ENCODE assay signal across 1 cellular context in the genomic region with DNA sequence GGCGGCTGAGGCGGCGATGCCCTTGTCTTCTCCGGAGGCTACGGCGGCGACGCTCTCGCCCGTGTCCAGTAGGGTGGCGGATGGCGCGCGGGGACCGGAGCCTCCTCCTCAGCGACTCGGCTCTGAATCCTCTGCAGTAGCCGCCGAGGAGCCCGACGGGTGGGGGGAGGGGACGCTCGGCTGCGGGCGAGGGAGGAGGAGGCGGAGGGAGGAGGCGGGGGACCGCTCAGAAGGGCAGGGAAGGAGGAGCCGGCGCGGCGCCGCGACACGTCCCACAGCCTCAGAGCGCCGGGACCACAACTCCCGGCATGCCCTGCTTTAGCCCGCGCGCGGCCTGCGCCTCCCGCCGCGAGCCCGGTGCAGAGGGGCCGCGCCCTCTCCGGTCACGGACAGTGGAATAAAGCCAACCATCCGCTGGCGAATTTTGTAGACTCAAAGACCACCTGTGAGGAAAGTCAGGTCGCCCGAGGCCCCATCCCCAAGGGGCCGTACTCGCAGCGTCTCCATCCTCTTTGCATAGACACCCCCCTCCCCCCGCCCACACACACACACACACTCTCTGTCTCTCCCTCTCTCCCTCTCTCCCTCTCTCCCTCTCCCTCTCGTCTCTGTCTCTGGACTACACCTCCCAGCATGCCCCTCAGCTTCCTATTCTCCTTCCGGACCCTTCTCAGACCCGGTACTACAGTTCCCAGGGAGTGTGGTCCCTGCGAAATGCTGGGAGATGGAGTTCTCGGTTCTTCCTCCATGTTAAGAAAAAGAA.
TF ChIP-seq lines count a peak whose summit lies in the region.

A gene with protein sequence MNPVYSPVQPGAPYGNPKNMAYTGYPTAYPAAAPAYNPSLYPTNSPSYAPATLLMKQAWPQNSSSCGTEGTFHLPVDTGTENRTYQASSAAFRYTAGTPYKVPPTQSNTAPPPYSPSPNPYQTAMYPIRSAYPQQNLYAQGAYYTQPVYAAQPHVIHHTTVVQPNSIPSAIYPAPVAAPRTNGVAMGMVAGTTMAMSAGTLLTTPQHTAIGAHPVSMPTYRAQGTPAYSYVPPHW (minus strand): TSS at position 157 of the 763 bp plus-strand sequence. CDS start 129,638 bp downstream, outside the sequence.

TF ChIP-seq in GM12878, 131 proteins besides CTCF, POLR2A, EP300 and RAD21 (continued from another document):
- TF ChIP-seq, protein P1, sequence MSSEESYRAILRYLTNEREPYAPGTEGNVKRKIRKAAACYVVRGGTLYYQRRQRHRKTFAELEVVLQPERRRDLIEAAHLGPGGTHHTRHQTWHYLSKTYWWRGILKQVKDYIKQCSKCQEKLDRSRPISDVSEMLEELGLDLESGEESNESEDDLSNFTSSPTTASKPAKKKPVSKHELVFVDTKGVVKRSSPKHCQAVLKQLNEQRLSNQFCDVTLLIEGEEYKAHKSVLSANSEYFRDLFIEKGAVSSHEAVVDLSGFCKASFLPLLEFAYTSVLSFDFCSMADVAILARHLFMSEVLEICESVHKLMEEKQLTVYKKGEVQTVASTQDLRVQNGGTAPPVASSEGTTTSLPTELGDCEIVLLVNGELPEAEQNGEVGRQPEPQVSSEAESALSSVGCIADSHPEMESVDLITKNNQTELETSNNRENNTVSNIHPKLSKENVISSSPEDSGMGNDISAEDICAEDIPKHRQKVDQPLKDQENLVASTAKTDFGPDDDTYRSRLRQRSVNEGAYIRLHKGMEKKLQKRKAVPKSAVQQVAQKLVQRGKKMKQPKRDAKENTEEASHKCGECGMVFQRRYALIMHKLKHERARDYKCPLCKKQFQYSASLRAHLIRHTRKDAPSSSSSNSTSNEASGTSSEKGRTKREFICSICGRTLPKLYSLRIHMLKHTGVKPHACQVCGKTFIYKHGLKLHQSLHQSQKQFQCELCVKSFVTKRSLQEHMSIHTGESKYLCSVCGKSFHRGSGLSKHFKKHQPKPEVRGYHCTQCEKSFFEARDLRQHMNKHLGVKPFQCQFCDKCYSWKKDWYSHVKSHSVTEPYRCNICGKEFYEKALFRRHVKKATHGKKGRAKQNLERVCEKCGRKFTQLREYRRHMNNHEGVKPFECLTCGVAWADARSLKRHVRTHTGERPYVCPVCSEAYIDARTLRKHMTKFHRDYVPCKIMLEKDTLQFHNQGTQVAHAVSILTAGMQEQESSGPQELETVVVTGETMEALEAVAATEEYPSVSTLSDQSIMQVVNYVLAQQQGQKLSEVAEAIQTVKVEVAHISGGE (CRISPR knock-in tag; IDR thresholded peaks at IDR 0.05), result peak; percentile 76
- TF ChIP-seq, protein P2, sequence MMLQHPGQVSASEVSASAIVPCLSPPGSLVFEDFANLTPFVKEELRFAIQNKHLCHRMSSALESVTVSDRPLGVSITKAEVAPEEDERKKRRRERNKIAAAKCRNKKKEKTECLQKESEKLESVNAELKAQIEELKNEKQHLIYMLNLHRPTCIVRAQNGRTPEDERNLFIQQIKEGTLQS (IDR thresholded peaks at IDR 0.05; ENCODE audit: borderline replicate concordance, extremely low read depth, low read depth, low read length), result no peak
- TF ChIP-seq SMC3 (IDR thresholded peaks at IDR 0.05; ENCODE audit: borderline replicate concordance, low read length) (peak; percentile 26), FOS (IDR thresholded peaks at IDR 0.05; ENCODE audit: borderline replicate concordance, extremely low read depth, insufficient read length) (no peak)
